ENCODE assay signal across 1 cellular context in genomic region chr12:89479982-89480381, GRCh38.
TF ChIP-seq lines count a peak whose summit lies in the region.

No MANE protein-coding gene starts in this region.

TF ChIP-seq in GM23338, 12 proteins besides CTCF, POLR2A, EP300 and RAD21 (continued from another document):
- TF ChIP-seq, protein P1, sequence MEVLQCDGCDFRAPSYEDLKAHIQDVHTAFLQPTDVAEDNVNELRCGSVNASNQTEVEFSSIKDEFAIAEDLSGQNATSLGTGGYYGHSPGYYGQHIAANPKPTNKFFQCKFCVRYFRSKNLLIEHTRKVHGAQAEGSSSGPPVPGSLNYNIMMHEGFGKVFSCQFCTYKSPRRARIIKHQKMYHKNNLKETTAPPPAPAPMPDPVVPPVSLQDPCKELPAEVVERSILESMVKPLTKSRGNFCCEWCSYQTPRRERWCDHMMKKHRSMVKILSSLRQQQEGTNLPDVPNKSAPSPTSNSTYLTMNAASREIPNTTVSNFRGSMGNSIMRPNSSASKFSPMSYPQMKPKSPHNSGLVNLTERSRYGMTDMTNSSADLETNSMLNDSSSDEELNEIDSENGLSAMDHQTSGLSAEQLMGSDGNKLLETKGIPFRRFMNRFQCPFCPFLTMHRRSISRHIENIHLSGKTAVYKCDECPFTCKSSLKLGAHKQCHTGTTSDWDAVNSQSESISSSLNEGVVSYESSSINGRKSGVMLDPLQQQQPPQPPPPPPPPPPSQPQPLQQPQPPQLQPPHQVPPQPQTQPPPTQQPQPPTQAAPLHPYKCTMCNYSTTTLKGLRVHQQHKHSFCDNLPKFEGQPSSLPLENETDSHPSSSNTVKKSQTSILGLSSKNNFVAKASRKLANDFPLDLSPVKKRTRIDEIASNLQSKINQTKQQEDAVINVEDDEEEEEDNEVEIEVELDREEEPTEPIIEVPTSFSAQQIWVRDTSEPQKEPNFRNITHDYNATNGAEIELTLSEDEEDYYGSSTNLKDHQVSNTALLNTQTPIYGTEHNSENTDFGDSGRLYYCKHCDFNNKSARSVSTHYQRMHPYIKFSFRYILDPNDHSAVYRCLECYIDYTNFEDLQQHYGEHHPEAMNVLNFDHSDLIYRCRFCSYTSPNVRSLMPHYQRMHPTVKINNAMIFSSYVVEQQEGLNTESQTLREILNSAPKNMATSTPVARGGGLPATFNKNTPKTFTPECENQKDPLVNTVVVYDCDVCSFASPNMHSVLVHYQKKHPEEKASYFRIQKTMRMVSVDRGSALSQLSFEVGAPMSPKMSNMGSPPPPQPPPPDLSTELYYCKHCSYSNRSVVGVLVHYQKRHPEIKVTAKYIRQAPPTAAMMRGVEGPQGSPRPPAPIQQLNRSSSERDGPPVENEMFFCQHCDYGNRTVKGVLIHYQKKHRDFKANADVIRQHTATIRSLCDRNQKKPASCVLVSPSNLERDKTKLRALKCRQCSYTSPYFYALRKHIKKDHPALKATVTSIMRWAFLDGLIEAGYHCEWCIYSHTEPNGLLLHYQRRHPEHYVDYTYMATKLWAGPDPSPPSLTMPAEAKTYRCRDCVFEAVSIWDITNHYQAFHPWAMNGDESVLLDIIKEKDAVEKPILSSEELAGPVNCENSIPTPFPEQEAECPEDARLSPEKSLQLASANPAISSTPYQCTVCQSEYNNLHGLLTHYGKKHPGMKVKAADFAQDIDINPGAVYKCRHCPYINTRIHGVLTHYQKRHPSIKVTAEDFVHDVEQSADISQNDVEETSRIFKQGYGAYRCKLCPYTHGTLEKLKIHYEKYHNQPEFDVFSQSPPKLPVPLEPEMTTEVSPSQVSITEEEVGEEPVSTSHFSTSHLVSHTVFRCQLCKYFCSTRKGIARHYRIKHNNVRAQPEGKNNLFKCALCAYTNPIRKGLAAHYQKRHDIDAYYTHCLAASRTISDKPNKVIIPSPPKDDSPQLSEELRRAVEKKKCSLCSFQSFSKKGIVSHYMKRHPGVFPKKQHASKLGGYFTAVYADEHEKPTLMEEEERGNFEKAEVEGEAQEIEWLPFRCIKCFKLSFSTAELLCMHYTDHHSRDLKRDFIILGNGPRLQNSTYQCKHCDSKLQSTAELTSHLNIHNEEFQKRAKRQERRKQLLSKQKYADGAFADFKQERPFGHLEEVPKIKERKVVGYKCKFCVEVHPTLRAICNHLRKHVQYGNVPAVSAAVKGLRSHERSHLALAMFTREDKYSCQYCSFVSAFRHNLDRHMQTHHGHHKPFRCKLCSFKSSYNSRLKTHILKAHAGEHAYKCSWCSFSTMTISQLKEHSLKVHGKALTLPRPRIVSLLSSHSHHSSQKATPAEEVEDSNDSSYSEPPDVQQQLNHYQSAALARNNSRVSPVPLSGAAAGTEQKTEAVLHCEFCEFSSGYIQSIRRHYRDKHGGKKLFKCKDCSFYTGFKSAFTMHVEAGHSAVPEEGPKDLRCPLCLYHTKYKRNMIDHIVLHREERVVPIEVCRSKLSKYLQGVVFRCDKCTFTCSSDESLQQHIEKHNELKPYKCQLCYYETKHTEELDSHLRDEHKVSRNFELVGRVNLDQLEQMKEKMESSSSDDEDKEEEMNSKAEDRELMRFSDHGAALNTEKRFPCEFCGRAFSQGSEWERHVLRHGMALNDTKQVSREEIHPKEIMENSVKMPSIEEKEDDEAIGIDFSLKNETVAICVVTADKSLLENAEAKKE (CRISPR knock-in tag; IDR thresholded peaks at IDR 0.05) = no peak
TF ChIP-seq in GM23338: peak in this region for 0.
